In the genomic region with DNA sequence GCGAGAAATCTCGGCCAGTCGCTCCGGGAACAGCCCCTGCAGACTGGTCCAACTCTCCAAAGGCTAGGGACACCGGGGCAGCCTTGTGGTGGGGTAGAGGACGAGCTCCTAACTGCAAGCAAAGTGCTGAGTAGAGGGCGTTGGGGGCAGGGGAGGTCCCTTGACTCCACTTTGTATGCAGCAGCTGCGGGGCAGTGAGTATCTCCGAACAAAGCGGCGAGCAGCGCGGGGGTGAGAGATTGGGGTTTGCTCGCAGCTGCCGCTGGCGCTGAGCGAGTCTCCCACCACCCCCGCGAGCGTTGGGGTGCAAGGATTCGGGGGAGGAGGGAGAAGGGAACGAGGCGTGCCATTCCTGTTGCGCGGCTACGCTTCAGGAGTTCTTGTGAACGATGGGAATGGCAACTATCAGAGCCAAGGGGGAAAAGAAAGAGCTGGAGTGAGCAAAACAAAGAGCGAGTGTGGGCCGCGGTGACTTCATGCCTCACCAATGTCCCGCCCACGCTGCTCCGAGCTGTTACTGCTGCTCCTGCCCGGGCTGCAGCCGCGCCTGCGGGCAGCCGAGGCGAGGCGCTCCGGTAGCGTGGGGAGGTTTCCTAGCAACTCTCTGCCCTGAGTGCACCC, we compare ENCODE assay signal across 1 cellular context.
TF ChIP-seq lines count a peak whose summit lies in the region.

No MANE protein-coding gene starts in this region.

TF ChIP-seq in K562, 482 proteins besides CTCF, POLR2A, EP300 and RAD21 (continued from another document and continues in another):
- TF ChIP-seq, protein P1, sequence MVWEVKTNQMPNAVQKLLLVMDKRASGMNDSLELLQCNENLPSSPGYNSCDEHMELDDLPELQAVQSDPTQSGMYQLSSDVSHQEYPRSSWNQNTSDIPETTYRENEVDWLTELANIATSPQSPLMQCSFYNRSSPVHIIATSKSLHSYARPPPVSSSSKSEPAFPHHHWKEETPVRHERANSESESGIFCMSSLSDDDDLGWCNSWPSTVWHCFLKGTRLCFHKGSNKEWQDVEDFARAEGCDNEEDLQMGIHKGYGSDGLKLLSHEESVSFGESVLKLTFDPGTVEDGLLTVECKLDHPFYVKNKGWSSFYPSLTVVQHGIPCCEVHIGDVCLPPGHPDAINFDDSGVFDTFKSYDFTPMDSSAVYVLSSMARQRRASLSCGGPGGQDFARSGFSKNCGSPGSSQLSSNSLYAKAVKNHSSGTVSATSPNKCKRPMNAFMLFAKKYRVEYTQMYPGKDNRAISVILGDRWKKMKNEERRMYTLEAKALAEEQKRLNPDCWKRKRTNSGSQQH (CRISPR knock-in tag; IDR thresholded peaks at IDR 0.05): no peak
- TF ChIP-seq RBBP5 (IDR thresholded peaks at IDR 0.05; ENCODE audit: borderline replicate concordance, insufficient read depth, low read length, poor library complexity, severe bottlenecking): peak; percentile 34
- TF ChIP-seq ZBTB1 (CRISPR knock-in tag; IDR thresholded peaks at IDR 0.05; ENCODE audit: borderline replicate concordance, low read depth): no peak
- peak in 1 of 2 experiments; percentile 0; a peak in 1 of 4 replicates for TF ChIP-seq MAZ (CRISPR knock-in tag; conservative IDR thresholded peaks at IDR 0.05 in 1 of 2, IDR thresholded peaks at IDR 0.05 in 1 of 2)
- peak; percentile 49 to 50; a peak in 3 of 4 replicates for TF ChIP-seq NRF1 (conservative IDR thresholded peaks at IDR 0.05 in 1 of 2, IDR thresholded peaks at IDR 0.05 in 1 of 2)
- no peak for TF ChIP-seq SRSF3 (IDR thresholded peaks at IDR 0.05; ENCODE audit: insufficient read depth, low read length)
- no peak for TF ChIP-seq CCNT2 (IDR thresholded peaks at IDR 0.05; ENCODE audit: borderline replicate concordance, extremely low read depth, insufficient read length, low read depth, low read length)
- no peak for TF ChIP-seq ZNF121 (CRISPR knock-in tag; conservative IDR thresholded peaks at IDR 0.05)
- TF ChIP-seq SMARCE1 (IDR thresholded peaks at IDR 0.05): peak; percentile 31; the same call in 1 of the 2 replicates
- no peak for TF ChIP-seq ZNF696 (CRISPR knock-in tag; conservative IDR thresholded peaks at IDR 0.05)
- 0 out of 2 replicates have a peak, but pooled peaks have one; percentile 34 for TF ChIP-seq ZNF12 (CRISPR knock-in tag; IDR thresholded peaks at IDR 0.05)
- no peak for TF ChIP-seq BRF2 (IDR thresholded peaks at IDR 0.05; ENCODE audit: borderline replicate concordance, insufficient read depth, insufficient read length)
- 0 out of 4 replicates have a peak, but pooled peaks of 1 of the 2 experiments have one; percentile 29 for TF ChIP-seq MNT (conservative IDR thresholded peaks at IDR 0.05)
- TF ChIP-seq VEZF1 (CRISPR knock-in tag; IDR thresholded peaks at IDR 0.05): 0 out of 2 replicates have a peak, but pooled peaks have one; percentile 18
- TF ChIP-seq CSDE1 (IDR thresholded peaks at IDR 0.05): no peak
- TF ChIP-seq, protein P2, sequence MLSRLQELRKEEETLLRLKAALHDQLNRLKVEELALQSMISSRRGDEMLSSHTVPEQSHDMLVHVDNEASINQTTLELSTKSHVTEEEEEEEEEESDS (CRISPR knock-in tag; IDR thresholded peaks at IDR 0.05): no peak
- TF ChIP-seq DPF2 (IDR thresholded peaks at IDR 0.05): peak; percentile 32; the same call in 1 of the 2 replicates
- TF ChIP-seq BRF1 (IDR thresholded peaks at IDR 0.05; ENCODE audit: borderline replicate concordance, extremely low read depth, insufficient read length): no peak
- no peak for TF ChIP-seq SRSF1 (IDR thresholded peaks at IDR 0.05; ENCODE audit: low read depth, low read length)
- TF ChIP-seq PYGO2 (tag; IDR thresholded peaks at IDR 0.05): no peak
- TF ChIP-seq, protein P3, sequence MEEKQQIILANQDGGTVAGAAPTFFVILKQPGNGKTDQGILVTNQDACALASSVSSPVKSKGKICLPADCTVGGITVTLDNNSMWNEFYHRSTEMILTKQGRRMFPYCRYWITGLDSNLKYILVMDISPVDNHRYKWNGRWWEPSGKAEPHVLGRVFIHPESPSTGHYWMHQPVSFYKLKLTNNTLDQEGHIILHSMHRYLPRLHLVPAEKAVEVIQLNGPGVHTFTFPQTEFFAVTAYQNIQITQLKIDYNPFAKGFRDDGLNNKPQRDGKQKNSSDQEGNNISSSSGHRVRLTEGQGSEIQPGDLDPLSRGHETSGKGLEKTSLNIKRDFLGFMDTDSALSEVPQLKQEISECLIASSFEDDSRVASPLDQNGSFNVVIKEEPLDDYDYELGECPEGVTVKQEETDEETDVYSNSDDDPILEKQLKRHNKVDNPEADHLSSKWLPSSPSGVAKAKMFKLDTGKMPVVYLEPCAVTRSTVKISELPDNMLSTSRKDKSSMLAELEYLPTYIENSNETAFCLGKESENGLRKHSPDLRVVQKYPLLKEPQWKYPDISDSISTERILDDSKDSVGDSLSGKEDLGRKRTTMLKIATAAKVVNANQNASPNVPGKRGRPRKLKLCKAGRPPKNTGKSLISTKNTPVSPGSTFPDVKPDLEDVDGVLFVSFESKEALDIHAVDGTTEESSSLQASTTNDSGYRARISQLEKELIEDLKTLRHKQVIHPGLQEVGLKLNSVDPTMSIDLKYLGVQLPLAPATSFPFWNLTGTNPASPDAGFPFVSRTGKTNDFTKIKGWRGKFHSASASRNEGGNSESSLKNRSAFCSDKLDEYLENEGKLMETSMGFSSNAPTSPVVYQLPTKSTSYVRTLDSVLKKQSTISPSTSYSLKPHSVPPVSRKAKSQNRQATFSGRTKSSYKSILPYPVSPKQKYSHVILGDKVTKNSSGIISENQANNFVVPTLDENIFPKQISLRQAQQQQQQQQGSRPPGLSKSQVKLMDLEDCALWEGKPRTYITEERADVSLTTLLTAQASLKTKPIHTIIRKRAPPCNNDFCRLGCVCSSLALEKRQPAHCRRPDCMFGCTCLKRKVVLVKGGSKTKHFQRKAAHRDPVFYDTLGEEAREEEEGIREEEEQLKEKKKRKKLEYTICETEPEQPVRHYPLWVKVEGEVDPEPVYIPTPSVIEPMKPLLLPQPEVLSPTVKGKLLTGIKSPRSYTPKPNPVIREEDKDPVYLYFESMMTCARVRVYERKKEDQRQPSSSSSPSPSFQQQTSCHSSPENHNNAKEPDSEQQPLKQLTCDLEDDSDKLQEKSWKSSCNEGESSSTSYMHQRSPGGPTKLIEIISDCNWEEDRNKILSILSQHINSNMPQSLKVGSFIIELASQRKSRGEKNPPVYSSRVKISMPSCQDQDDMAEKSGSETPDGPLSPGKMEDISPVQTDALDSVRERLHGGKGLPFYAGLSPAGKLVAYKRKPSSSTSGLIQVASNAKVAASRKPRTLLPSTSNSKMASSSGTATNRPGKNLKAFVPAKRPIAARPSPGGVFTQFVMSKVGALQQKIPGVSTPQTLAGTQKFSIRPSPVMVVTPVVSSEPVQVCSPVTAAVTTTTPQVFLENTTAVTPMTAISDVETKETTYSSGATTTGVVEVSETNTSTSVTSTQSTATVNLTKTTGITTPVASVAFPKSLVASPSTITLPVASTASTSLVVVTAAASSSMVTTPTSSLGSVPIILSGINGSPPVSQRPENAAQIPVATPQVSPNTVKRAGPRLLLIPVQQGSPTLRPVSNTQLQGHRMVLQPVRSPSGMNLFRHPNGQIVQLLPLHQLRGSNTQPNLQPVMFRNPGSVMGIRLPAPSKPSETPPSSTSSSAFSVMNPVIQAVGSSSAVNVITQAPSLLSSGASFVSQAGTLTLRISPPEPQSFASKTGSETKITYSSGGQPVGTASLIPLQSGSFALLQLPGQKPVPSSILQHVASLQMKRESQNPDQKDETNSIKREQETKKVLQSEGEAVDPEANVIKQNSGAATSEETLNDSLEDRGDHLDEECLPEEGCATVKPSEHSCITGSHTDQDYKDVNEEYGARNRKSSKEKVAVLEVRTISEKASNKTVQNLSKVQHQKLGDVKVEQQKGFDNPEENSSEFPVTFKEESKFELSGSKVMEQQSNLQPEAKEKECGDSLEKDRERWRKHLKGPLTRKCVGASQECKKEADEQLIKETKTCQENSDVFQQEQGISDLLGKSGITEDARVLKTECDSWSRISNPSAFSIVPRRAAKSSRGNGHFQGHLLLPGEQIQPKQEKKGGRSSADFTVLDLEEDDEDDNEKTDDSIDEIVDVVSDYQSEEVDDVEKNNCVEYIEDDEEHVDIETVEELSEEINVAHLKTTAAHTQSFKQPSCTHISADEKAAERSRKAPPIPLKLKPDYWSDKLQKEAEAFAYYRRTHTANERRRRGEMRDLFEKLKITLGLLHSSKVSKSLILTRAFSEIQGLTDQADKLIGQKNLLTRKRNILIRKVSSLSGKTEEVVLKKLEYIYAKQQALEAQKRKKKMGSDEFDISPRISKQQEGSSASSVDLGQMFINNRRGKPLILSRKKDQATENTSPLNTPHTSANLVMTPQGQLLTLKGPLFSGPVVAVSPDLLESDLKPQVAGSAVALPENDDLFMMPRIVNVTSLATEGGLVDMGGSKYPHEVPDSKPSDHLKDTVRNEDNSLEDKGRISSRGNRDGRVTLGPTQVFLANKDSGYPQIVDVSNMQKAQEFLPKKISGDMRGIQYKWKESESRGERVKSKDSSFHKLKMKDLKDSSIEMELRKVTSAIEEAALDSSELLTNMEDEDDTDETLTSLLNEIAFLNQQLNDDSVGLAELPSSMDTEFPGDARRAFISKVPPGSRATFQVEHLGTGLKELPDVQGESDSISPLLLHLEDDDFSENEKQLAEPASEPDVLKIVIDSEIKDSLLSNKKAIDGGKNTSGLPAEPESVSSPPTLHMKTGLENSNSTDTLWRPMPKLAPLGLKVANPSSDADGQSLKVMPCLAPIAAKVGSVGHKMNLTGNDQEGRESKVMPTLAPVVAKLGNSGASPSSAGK (IDR thresholded peaks at IDR 0.05): peak; percentile 80; the same call in 1 of the 2 replicates
- no peak for TF ChIP-seq PURB (CRISPR knock-in tag; IDR thresholded peaks at IDR 0.05; ENCODE audit: low read depth)
- no peak for TF ChIP-seq RNF219 (CRISPR knock-in tag; IDR thresholded peaks at IDR 0.05)
- TF ChIP-seq, protein P4, sequence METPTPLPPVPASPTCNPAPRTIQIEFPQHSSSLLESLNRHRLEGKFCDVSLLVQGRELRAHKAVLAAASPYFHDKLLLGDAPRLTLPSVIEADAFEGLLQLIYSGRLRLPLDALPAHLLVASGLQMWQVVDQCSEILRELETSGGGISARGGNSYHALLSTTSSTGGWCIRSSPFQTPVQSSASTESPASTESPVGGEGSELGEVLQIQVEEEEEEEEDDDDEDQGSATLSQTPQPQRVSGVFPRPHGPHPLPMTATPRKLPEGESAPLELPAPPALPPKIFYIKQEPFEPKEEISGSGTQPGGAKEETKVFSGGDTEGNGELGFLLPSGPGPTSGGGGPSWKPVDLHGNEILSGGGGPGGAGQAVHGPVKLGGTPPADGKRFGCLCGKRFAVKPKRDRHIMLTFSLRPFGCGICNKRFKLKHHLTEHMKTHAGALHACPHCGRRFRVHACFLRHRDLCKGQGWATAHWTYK (CRISPR knock-in tag; IDR thresholded peaks at IDR 0.05): no peak
- TF ChIP-seq HNRNPUL1 (IDR thresholded peaks at IDR 0.05; ENCODE audit: low read length): no peak
- TF ChIP-seq TFAP4 (CRISPR knock-in tag; IDR thresholded peaks at IDR 0.05; ENCODE audit: borderline replicate concordance): no peak
